30 cellular contexts compared by ENCODE assay signal in genomic region chr5:118301696-118302095, GRCh38.
"Had no signal": no experiment of that assay in that cellular context is flagged by ENCODE, and none has a peak within 500 bp of the region (broad histone marks: within the 10 kb centered on the region; RNA-seq: fewer than 3 reads in every experiment).

No MANE protein-coding gene starts in this region.

- H3K4me1 ChIP-seq: ascending aorta, breast epithelium, colonic mucosa, esophagus squamous epithelium, gastrocnemius medialis, heart left ventricle had no signal

- H3K27ac ChIP-seq: ascending aorta, breast epithelium, cardiac muscle cell, colonic mucosa, epithelial cell of prostate, esophagus squamous epithelium, gastrocnemius medialis, heart left ventricle had no signal

- ATAC-seq: activated CD4-positive, alpha-beta T cell treated with anti-CD3 and anti-CD28 coated beads for 36 hours; activated CD8-positive, alpha-beta memory T cell treated with anti-CD3 and anti-CD28 coated beads, Interleukin-2, amount 10 ng/mL, durations not matched to agents 7 days and 5 days; activated CD8-positive, alpha-beta T cell treated with anti-CD3 and anti-CD28 coated beads, Interleukin-2, amount 10 ng/mL, durations not matched to agents 7 days and 5 days; activated naive CD4-positive, alpha-beta T cell treated with anti-CD3 and anti-CD28 coated beads, Interleukin-2, amount 50 U/mL, for 72 hours; gastrocnemius medialis; heart left ventricle had no signal

- H3K4me3 ChIP-seq: ascending aorta, breast epithelium, cardiac muscle cell, colonic mucosa, esophagus squamous epithelium, gastrocnemius medialis, heart left ventricle had no signal

- FAIRE-seq: endometrium, endothelial cell of umbilical vein had no signal

- DNase-seq: activated CD4-positive, alpha-beta memory T cell treated with anti-CD3 and anti-CD28 coated beads for 36 hours; activated CD4-positive, alpha-beta T cell treated with anti-CD3 and anti-CD28 coated beads for 36 hours; activated CD4-positive, alpha-beta T cell treated with anti-CD3 and anti-CD28 coated beads, Interleukin-2, amount 10 ng/mL, durations not matched to agents 24 days and 14 days; activated CD4-positive, CD25-positive, alpha-beta regulatory T cell; activated CD4-positive, CD25-positive, alpha-beta regulatory T cell treated with anti-CD3 and anti-CD28 coated beads, Interleukin-2, amount 50 U/mL, for 72 hours; activated CD8-positive, alpha-beta memory T cell treated with anti-CD3 and anti-CD28 coated beads, Interleukin-2, amount 10 ng/mL, durations not matched to agents 7 days and 5 days; activated CD8-positive, alpha-beta memory T cell treated with anti-CD3 and anti-CD28 coated beads, Interleukin-2, amount 50 U/mL, for 4 hours; activated CD8-positive, alpha-beta T cell treated with anti-CD3 and anti-CD28 coated beads, Interleukin-2, amount 10 ng/mL, durations not matched to agents 7 days and 5 days; activated gamma-delta T cell; activated naive CD4-positive, alpha-beta T cell; activated naive CD4-positive, alpha-beta T cell treated with anti-CD3 and anti-CD28 coated beads, Interleukin-2, amount 10 ng/mL, durations not matched to agents 7 days and 5 days; activated naive CD8-positive, alpha-beta T cell treated with anti-CD3 and anti-CD28 coated beads, Interleukin-2, amount 10 ng/mL, durations not matched to agents 7 days and 5 days; activated T-cell treated with anti-CD3 and anti-CD28 coated beads, Interleukin-2, amount 50 U/mL, for 1 hour; activated T-cell treated with anti-CD3 and anti-CD28 coated beads, Interleukin-2, amount 50 U/mL, for 48 hours; central memory CD4-positive, alpha-beta T cell; cerebellar nuclear complex; colonic mucosa; effector CD8-positive, alpha-beta T cell; esophagus squamous epithelium; gastrocnemius medialis; glutamatergic neuron; heart left ventricle; T-helper 2 cell had no signal

- H3K27me3 ChIP-seq: ascending aorta, breast epithelium, cardiac muscle cell, colonic mucosa, esophagus squamous epithelium, gastrocnemius medialis, heart left ventricle had no signal
